ENCODE assay signal across 9 cellular contexts in genomic region chr19:46542428-46543230, GRCh38. TPM values are rescaled to one million over a fixed set of nuclear protein-coding genes. Genes with fewer than 3 reads are reported as not detected.
DNase-seq lines count a peak whose midpoint lies in the region; ATAC-seq, FAIRE-seq and TF ChIP-seq lines count a peak whose summit lies in the region.
"Had no signal": no experiment of that assay in that cellular context is flagged by ENCODE, and none has a peak within 500 bp of the region (broad histone marks: within the 10 kb centered on the region; RNA-seq: fewer than 3 reads in every experiment).

No MANE protein-coding gene starts in this region.

- no peak overlapping the region for H3K4me3 ChIP-seq in Panc1 (ENCODE audit: low read depth in 2 of 2, low read length in 2 of 2)
- H3K4me3 ChIP-seq in esophagus squamous epithelium = no peak overlapping the region

- H3K36me3 ChIP-seq in Panc1 (ENCODE audit: control insufficient read depth, insufficient read depth, low read length) (no peaks in the 10 kb centered on the region), esophagus squamous epithelium (no peaks in the 10 kb centered on the region)

- TF ChIP-seq CTCF in D721Med (IDR thresholded peaks at IDR 0.05; ENCODE audit: insufficient read depth, missing control alignments) (peak; percentile 87), Panc1 (IDR thresholded peaks at IDR 0.05) (peak; percentile 83), esophagus squamous epithelium (IDR thresholded peaks at IDR 0.05) (peak; percentile 71 to 93 (median 91)), natural killer cell (IDR thresholded peaks at IDR 0.05) (peak; percentile 99)

- H3K27me3 ChIP-seq in Panc1 (ENCODE audit: control insufficient read depth, insufficient read depth, low read length) = no peaks in the 10 kb centered on the region
- no peaks in the 10 kb centered on the region for H3K27me3 ChIP-seq in esophagus squamous epithelium

- WGBS in esophagus squamous epithelium, 2 donors = 33% methylated on average over 14 to 15 of the region's 15 CpGs

- H3K27ac ChIP-seq in Panc1 (ENCODE audit: low read length) (no peak overlapping the region), esophagus squamous epithelium (no peak overlapping the region)

- intact Hi-C loops in Panc1 (cut with micrococcal nuclease; ENCODE audit: unreplicated experiment) = no loop called here
- intact Hi-C loops in esophagus squamous epithelium (cut with DNase I) = no loop called here
- intact Hi-C loops in natural killer cell (cut with micrococcal nuclease) = loop anchor here (1.0 to 2.0 kb wide), 2 partner anchors 13 to 148 kb away; no protein-coding TSS in a partner anchor

- H3K9me3 ChIP-seq in Panc1 (ENCODE audit: control insufficient read depth, insufficient read depth, low read depth, low read length) (no peaks in the 10 kb centered on the region), esophagus squamous epithelium (no peaks in the 10 kb centered on the region)

- no peak for DNase-seq in D721Med (ENCODE audit: insufficient read length, low spot score)
- peak; percentile 87 for DNase-seq in LHCN-M2 (ENCODE audit: low read depth)
- DNase-seq in Panc1 (ENCODE audit: low read depth, low spot score) = peak; percentile 51
- DNase-seq in activated T-cell treated with anti-CD3 and anti-CD28 coated beads, Interleukin-2, amount 50 U/mL, for 1 hour = peak; percentile 72
- DNase-seq in esophagus squamous epithelium (lab: John Stamatoyannopoulos, UW) = peak; percentile 64
- peak; percentile 73 for DNase-seq in natural killer cell
- peak; percentile 62 to 86 for DNase-seq in stimulated activated effector memory CD8-positive, alpha-beta T cell treated with anti-CD3 and anti-CD28 coated beads, Interleukin-12 subunit alpha, Interleukin-12 subunit beta, amount 100 ng/mL, for 72 hours (ENCODE audit: low spot score in 2 of 2)

- H3K4me1 ChIP-seq in Panc1 (ENCODE audit: control insufficient read depth, insufficient read depth, low read length) (no peaks in the 10 kb centered on the region), esophagus squamous epithelium (peaks cover 0 to 5% (median 0%) of the 10 kb centered on the region in 3 donors)

- no peaks in the 10 kb centered on the region for H3K9me3 Mint-ChIP-seq in natural killer cell
- H3K9me3 Mint-ChIP-seq in stimulated activated effector memory CD8-positive, alpha-beta T cell treated with anti-CD3 and anti-CD28 coated beads, Interleukin-12 subunit alpha, Interleukin-12 subunit beta, amount 100 ng/mL, for 72 hours = no peaks in the 10 kb centered on the region

- no TSS peak for BruUV-seq in Panc1 (replicated peaks; lab: Mats Ljungman, UMichigan)

- FAIRE-seq in D721Med (lab: Jason Lieb, UNC) = peak; percentile 51

- H3K4me1 Mint-ChIP-seq in natural killer cell = peaks cover 1 to 9% of the 10 kb centered on the region in 2 donors
- H3K4me1 Mint-ChIP-seq in stimulated activated effector memory CD8-positive, alpha-beta T cell treated with anti-CD3 and anti-CD28 coated beads, Interleukin-12 subunit alpha, Interleukin-12 subunit beta, amount 100 ng/mL, for 72 hours = peaks cover 2% of the 10 kb centered on the region

- POLR2A ChIA-PET in Panc1 (lab: Charles Lee) = no interaction called here

- H3K36me3 Mint-ChIP-seq in natural killer cell = no peaks in the 10 kb centered on the region
- H3K36me3 Mint-ChIP-seq in stimulated activated effector memory CD8-positive, alpha-beta T cell treated with anti-CD3 and anti-CD28 coated beads, Interleukin-12 subunit alpha, Interleukin-12 subunit beta, amount 100 ng/mL, for 72 hours = no peaks in the 10 kb centered on the region

- CTCF ChIA-PET in Panc1 (lab: Charles Lee) = interaction anchor here (0.6 to 2.0 kb wide), 9 partner anchors 13 to 302 kb away, joined by 3 to 11 read pairs (median 7); no protein-coding TSS in a partner anchor

- no peak overlapping the region for H3K27ac Mint-ChIP-seq in natural killer cell
- H3K27ac Mint-ChIP-seq in stimulated activated effector memory CD8-positive, alpha-beta T cell treated with anti-CD3 and anti-CD28 coated beads, Interleukin-12 subunit alpha, Interleukin-12 subunit beta, amount 100 ng/mL, for 72 hours = no peak overlapping the region

- peaks cover 5 to 12% of the 10 kb centered on the region in 2 donors for H3K27me3 Mint-ChIP-seq in natural killer cell (ENCODE audit: low read depth in 2 of 2)

- ATAC-seq in Panc1 (peak; percentile 90), natural killer cell (peak; percentile 72 to 79 (median 74)), GM21619 (IDR thresholded peaks at IDR 0.05; ENCODE audit: unreplicated experiment) (no peak)
- ATAC-seq in stimulated activated effector memory CD8-positive, alpha-beta T cell treated with anti-CD3 and anti-CD28 coated beads, Interleukin-12 subunit alpha, Interleukin-12 subunit beta, amount 100 ng/mL, for 72 hours = peak; percentile 63

- no peak overlapping the region for H3K4me3 Mint-ChIP-seq in natural killer cell
- H3K4me3 Mint-ChIP-seq in stimulated activated effector memory CD8-positive, alpha-beta T cell treated with anti-CD3 and anti-CD28 coated beads, Interleukin-12 subunit alpha, Interleukin-12 subunit beta, amount 100 ng/mL, for 72 hours = no peak overlapping the region

- in situ Hi-C loops in Panc1 (cut with HindIII; ENCODE audit: low pct_unique_long_range_greater_than_20kb, low sequenced_read_pairs) = no loop called here

- TF ChIP-seq POLR2A in esophagus squamous epithelium (IDR thresholded peaks at IDR 0.05) = no peak

RNA-seq across cellular contexts. Expression of gene PNMA8B, which starts 47.0 kb away (rescaled TPM):
- 0.19 TPM in 1 of 2 replicates, not detected in the other for total RNA-seq in LHCN-M2 (2014; rRNA removed)
- 0.04 TPM for polyA plus RNA-seq in LHCN-M2 (2012)
- not detected for total RNA-seq in Panc1 (2021; ENCODE audit: unreplicated experiment)
- polyA plus RNA-seq in Panc1 (2012; ENCODE audit: insufficient read length) = not detected
- 1 to 10 TPM in 1 of 4 donors, under 1 TPM in 3; 0.13 to 1.1 (median 0.79) TPM for total RNA-seq in esophagus squamous epithelium
- under 1 TPM in 2 of 3 donors, not detected in 1; 0.08 to 0.09 TPM for total RNA-seq in natural killer cell
- total RNA-seq: T-helper 2 cell treated with Interferon-gamma antibody and Interleukin-4, amounts not matched to agents 100 ng/mL and 5 ng/mL, for 36 hours had no signal

RNA-seq across cellular contexts. Expression of gene CALM3, which starts 58.5 kb away (rescaled TPM):
- total RNA-seq in LHCN-M2 (2014; rRNA removed) (247 and 279 TPM in 2 replicates), Panc1 (2021; ENCODE audit: unreplicated experiment) (212 TPM), esophagus squamous epithelium (100 to 1,000 TPM in 1 of 4 donors, 10 to 100 TPM in 3; 61.9 to 147 (median 84.6) TPM), natural killer cell (100 to 1,000 TPM; 218 to 272 (median 235) TPM)
- 387 TPM for polyA plus RNA-seq in LHCN-M2 (2012)
- 249 TPM for polyA plus RNA-seq in Panc1 (2012; ENCODE audit: insufficient read length)
